ENCODE assay signal across 8 cellular contexts in genomic region chr5:172453206-172453985, GRCh38. TPM values are rescaled to one million over a fixed set of nuclear protein-coding genes. Genes with fewer than 3 reads are reported as not detected.
DNase-seq lines count a peak whose midpoint lies in the region; ATAC-seq and TF ChIP-seq lines count a peak whose summit lies in the region.

No MANE protein-coding gene starts in this region.

- H3K9me3 ChIP-seq in Caco-2 (no peaks in the 10 kb centered on the region), Loucy (ENCODE audit: insufficient read depth, low read depth, low read length) (no peaks in the 10 kb centered on the region), iPS-15b (ENCODE audit: control insufficient read depth, insufficient read depth, low read length) (no peaks in the 10 kb centered on the region), skeletal muscle satellite cell (replicated peaks; ENCODE audit: low read length) (no peaks in the 10 kb centered on the region)

- no peak for ATAC-seq in GM21529 (IDR thresholded peaks at IDR 0.05; ENCODE audit: unreplicated experiment)
- no peak for ATAC-seq in GM18867 (IDR thresholded peaks at IDR 0.05; ENCODE audit: unreplicated experiment)

- H3K36me3 Mint-ChIP-seq in Caco-2 (ENCODE audit: insufficient read depth, unreplicated experiment), result peaks cover 5% of the 10 kb centered on the region

- CTCF ChIA-PET in Caco-2 (lab: Charles Lee), result interaction anchor here (0.8 to 1.1 kb wide), 2 partner anchors 16 to 19 kb away, joined by 3 read pairs; no protein-coding TSS in a partner anchor

- no peaks in the 10 kb centered on the region for H3K9me2 ChIP-seq in Loucy (replicated peaks; ENCODE audit: low read depth, low read length)

- intact Hi-C loops in Caco-2 (cut with micrococcal nuclease; ENCODE audit: unreplicated experiment), result no loop called here

- H3K36me3 ChIP-seq in Caco-2 (ENCODE audit: control insufficient read depth, insufficient read depth, low read length), result no peaks in the 10 kb centered on the region
- no peaks in the 10 kb centered on the region for H3K36me3 ChIP-seq in Loucy (ENCODE audit: insufficient read depth, low read length)
- H3K36me3 ChIP-seq in iPS-15b (ENCODE audit: control insufficient read depth, insufficient read depth, low read length), result no peaks in the 10 kb centered on the region
- peaks cover 9% of the 10 kb centered on the region for H3K36me3 ChIP-seq in skeletal muscle satellite cell (ENCODE audit: insufficient read depth, low read length)

- H3K4me2 ChIP-seq in Loucy (ENCODE audit: low read depth, low read length, poor library complexity, severe bottlenecking) (peak overlapping the region; percentile 74), skeletal muscle satellite cell (ENCODE audit: low read length) (peak overlapping the region; percentile 99)

- H3K27me3 ChIP-seq in Caco-2 (replicated peaks; ENCODE audit: control insufficient read depth, insufficient read depth, low read length) (no peaks in the 10 kb centered on the region), Loucy (ENCODE audit: insufficient read depth, low read length, poor library complexity, severe bottlenecking) (no peaks in the 10 kb centered on the region), iPS-15b (ENCODE audit: control insufficient read depth, insufficient read depth, low read length) (peaks cover 2% of the 10 kb centered on the region), skeletal muscle satellite cell (ENCODE audit: control insufficient read depth, insufficient read depth, low read length) (no peaks in the 10 kb centered on the region)

- in situ Hi-C loops in astrocyte of the cerebellum (cut with HindIII; ENCODE audit: low sequenced_read_pairs), result no loop called here

- H2AFZ ChIP-seq in Loucy (ENCODE audit: low read length), result no peak overlapping the region

- DNase-seq in Caco-2 (peak; percentile 59 to 68), astrocyte of the cerebellum (ENCODE audit: low read depth) (peak; percentile 51), NK-92 (lab: John Stamatoyannopoulos, UW; ENCODE audit: unreplicated experiment) (no peak)

- peak overlapping the region; percentile 27 for H3K27ac Mint-ChIP-seq in Caco-2 (ENCODE audit: unreplicated experiment)

- H3K4me1 Mint-ChIP-seq in Caco-2 (ENCODE audit: low read depth, unreplicated experiment), result peaks cover 26% of the 10 kb centered on the region

- TF ChIP-seq CTCF in Caco-2 (IDR thresholded peaks at IDR 0.05; ENCODE audit: insufficient read depth in 1 of 2, low read depth in 1 of 2, low read length in 1 of 2, severe bottlenecking in 1 of 2, unreplicated experiment in 1 of 2) (peak; percentile 49 to 58), Loucy (conservative IDR thresholded peaks at IDR 0.05; ENCODE audit: low read length) (no peak), astrocyte of the cerebellum (IDR thresholded peaks at IDR 0.05; ENCODE audit: low read depth, low read length, missing control alignments) (peak; percentile 82)

- H3K4me3 ChIP-seq in Caco-2 (ENCODE audit: low read depth, low read length), result peak overlapping the region; percentile 85
- peak overlapping the region; percentile 74 for H3K4me3 ChIP-seq in Loucy (ENCODE audit: low read length, poor library complexity, severe bottlenecking)
- peak overlapping the region; percentile 93 for H3K4me3 ChIP-seq in astrocyte of the cerebellum (ENCODE audit: low read depth, low read length)
- peak overlapping the region; percentile 88 for H3K4me3 ChIP-seq in iPS-15b (ENCODE audit: low read depth, low read length)
- peak overlapping the region; percentile 92 for H3K4me3 ChIP-seq in skeletal muscle satellite cell (ENCODE audit: low read length)

- H3K27me3 Mint-ChIP-seq in Caco-2 (ENCODE audit: insufficient read depth, unreplicated experiment), result no peaks in the 10 kb centered on the region

- H3K4me3 Mint-ChIP-seq in Caco-2 (ENCODE audit: unreplicated experiment), result peak overlapping the region; percentile 78

- H3F3A ChIP-seq in Loucy (ENCODE audit: low read depth), result no peaks in the 10 kb centered on the region

- H3K79me2 ChIP-seq in Loucy (ENCODE audit: insufficient read depth, low read length), result no peaks in the 10 kb centered on the region

- H3K9me3 Mint-ChIP-seq in Caco-2 (ENCODE audit: unreplicated experiment), result no peaks in the 10 kb centered on the region

- POLR2A ChIA-PET in Caco-2 (lab: Charles Lee), result interaction anchor here (0.5 to 0.6 kb wide), 2 partner anchors 10 to 68 kb away, joined by 3 read pairs; no protein-coding TSS in a partner anchor

- H3K9ac ChIP-seq in Loucy (ENCODE audit: low read depth, low read length, poor library complexity, severe bottlenecking), result peak overlapping the region; percentile 58
- peak overlapping the region; percentile 83 for H3K9ac ChIP-seq in iPS-15b (ENCODE audit: low read depth, low read length)
- H3K9ac ChIP-seq in skeletal muscle satellite cell (ENCODE audit: low read depth, low read length), result peak overlapping the region; percentile 93

- 0 out of 2 replicates have a peak, but pooled peaks cover 4% of the 10 kb centered on the region for H3K4me1 ChIP-seq in Caco-2
- peaks cover 5% of the 10 kb centered on the region for H3K4me1 ChIP-seq in Loucy (ENCODE audit: insufficient read depth, low read length, poor library complexity, severe bottlenecking)
- H3K4me1 ChIP-seq in iPS-15b (ENCODE audit: control insufficient read depth, insufficient read depth, low read length), result peaks cover 19% of the 10 kb centered on the region
- peaks cover 45% of the 10 kb centered on the region for H3K4me1 ChIP-seq in skeletal muscle satellite cell (ENCODE audit: control insufficient read depth, insufficient read depth, low read length)

- BruUV-seq in Caco-2 (replicated peaks; lab: Mats Ljungman, UMichigan), result TSS peak; percentile 48

- H4K20me1 ChIP-seq in Loucy (ENCODE audit: insufficient read depth, low read length, poor library complexity, severe bottlenecking), result no peaks in the 10 kb centered on the region

RNA-seq across cellular contexts. Expression of gene SH3PXD2B, which starts 0.9 kb away (rescaled TPM):
- total RNA-seq in Caco-2 (2022), result 11.5 and 12.9 TPM in 2 replicates
- 23.2 and 32.2 TPM in 2 replicates for total RNA-seq in skeletal muscle satellite cell (2012; rRNA removed)
